25 cellular contexts compared by ENCODE assay signal in the genomic region with DNA sequence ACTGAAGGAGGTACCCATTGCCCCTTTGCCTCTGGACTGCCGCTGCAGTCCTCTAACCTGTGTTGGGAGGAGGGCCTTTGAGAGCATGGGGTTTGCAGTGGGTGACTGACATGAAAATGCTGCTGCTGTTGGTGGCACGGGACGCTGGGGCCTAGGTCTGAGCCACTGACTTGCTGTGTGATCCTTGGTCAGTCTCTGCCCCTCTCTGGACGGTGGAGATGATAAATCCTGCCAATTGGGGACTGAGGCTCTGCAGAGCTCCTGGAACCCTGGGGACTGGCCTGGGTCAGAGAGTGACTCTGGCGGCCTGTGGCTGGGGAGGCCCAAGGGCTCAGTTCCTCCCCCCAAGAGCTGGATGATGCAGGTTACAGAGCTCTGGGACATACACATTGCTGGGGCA. TPM values are rescaled to one million over a fixed set of nuclear protein-coding genes. Genes with fewer than 3 reads are reported as not detected.
DNase-seq lines count a peak whose midpoint lies in the region; ATAC-seq, FAIRE-seq and TF ChIP-seq lines count a peak whose summit lies in the region.
"Had no signal": no experiment of that assay in that cellular context is flagged by ENCODE, and none has a peak within 500 bp of the region (broad histone marks: within the 10 kb centered on the region; RNA-seq: fewer than 3 reads in every experiment).

No MANE protein-coding gene starts in this region.

- TF ChIP-seq RAD21 in K562 (CRISPR knock-in tag; conservative IDR thresholded peaks at IDR 0.05 in 1 of 2, IDR thresholded peaks at IDR 0.05 in 1 of 2), result no peak

- no peak for FAIRE-seq in K562 (lab: Jason Lieb, UNC)
- FAIRE-seq: A204.1, GM12892, H1, HTR-8/SVneo had no signal

- no peak for TF ChIP-seq POLR2A in K562 (conservative IDR thresholded peaks at IDR 0.05)
- no peak for TF ChIP-seq POLR2A in stomach (IDR thresholded peaks at IDR 0.05)

- ATAC-seq in K562, result no peak
- ATAC-seq in HG03354 (IDR thresholded peaks at IDR 0.05; ENCODE audit: poor library complexity, severe bottlenecking, unreplicated experiment), result no peak
- ATAC-seq in Right ventricle myocardium inferior, result no peak

- H3K9me1 ChIP-seq in K562 (ENCODE audit: control insufficient read depth, insufficient read depth, low read length), result no peaks in the 10 kb centered on the region

- H3K9me3 ChIP-seq in K562 (replicated peaks; ENCODE audit: control insufficient read depth, insufficient read depth, low read depth, low read length) (no peaks in the 10 kb centered on the region), stomach (no peaks in the 10 kb centered on the region)
- H3K9me3 ChIP-seq: Caco-2, HAP-1 had no signal

- no peaks in the 10 kb centered on the region for H3K79me2 ChIP-seq in K562 (ENCODE audit: control insufficient read depth, insufficient read depth, low read length)

- H3K4me1 ChIP-seq in K562 (replicated peaks in 1 of 2; ENCODE audit: control insufficient read depth in 2 of 2, insufficient read depth in 2 of 2, low read length in 2 of 2) (peaks cover 3 to 29% of the 10 kb centered on the region in 2 experiments; a peak in 3 of 5 replicates), stomach (no peaks in the 10 kb centered on the region)
- H3K4me1 ChIP-seq: Caco-2, HAP-1 had no signal

- H3K4me3 ChIP-seq in K562, result no peak overlapping the region
- H3K4me3 ChIP-seq in stomach, result no peak overlapping the region
- H3K4me3 ChIP-seq: HAP-1 had no signal

- no peak overlapping the region for H3K4me2 ChIP-seq in K562 (ENCODE audit: insufficient read depth, low read length)

- CTCF ChIA-PET in K562 (lab: Yijun Ruan, JAX; ENCODE audit: low intra/inter-chr PET ratio), result no interaction called here

- TF ChIP-seq CTCF in GM13977 (IDR thresholded peaks at IDR 0.05; ENCODE audit: extremely low read depth, insufficient read depth, missing control alignments) (no peak), K562 (IDR thresholded peaks at IDR 0.05 in 2 of 3, conservative IDR thresholded peaks at IDR 0.05 in 1 of 3; ENCODE audit: insufficient read depth in 2 of 3, low read depth in 1 of 3, low read length in 3 of 3) (no peak), stomach (IDR thresholded peaks at IDR 0.05) (no peak)

- intact Hi-C loops in K562 (cut with micrococcal nuclease) (no loop called here), stomach (cut with DNase I; ENCODE audit: low total_unique reads) (no loop called here), Right ventricle myocardium inferior (cut with DNase I) (no loop called here)

- no peak overlapping the region for H2AFZ ChIP-seq in K562 (ENCODE audit: low read depth, low read length)

- POLR2A ChIA-PET in K562 (lab: Yijun Ruan, JAX), result no interaction called here

- H3K36me3 ChIP-seq in K562 (ENCODE audit: control insufficient read depth, insufficient read depth, low read length) (no peaks in the 10 kb centered on the region), stomach (no peaks in the 10 kb centered on the region)
- H3K36me3 ChIP-seq: HAP-1 had no signal

- 72% methylated on average over 5 of the region's 5 CpGs for WGBS in K562 (ENCODE audit: insufficient coverage, low coverage, missing lambda C conversion rate)
- 91 to 98% (median 96%) methylated on average over 4 to 5 of the region's 5 CpGs for WGBS in stomach, 5 donors

- BruUV-seq in K562 (replicated peaks; lab: Mats Ljungman, UMichigan), result no TSS peak

- H3K9ac ChIP-seq in K562 (ENCODE audit: insufficient read depth in 1 of 2, low read depth in 2 of 2, low read length in 2 of 2), result peak overlapping the region in 1 of 2 experiments; percentile 64; a peak in 2 of 4 replicates

- H3K27me3 ChIP-seq in K562 (ENCODE audit: control insufficient read depth in 2 of 2, insufficient read depth in 2 of 2, low read length in 2 of 2), result no peaks in the 10 kb centered on the region
- H3K27me3 ChIP-seq in stomach, result peaks cover 0 to 41% (median 5%) of the 10 kb centered on the region in 3 donors

- in situ Hi-C loops in GM13977 (cut with MboI; ENCODE audit: low pct_unique_long_range_greater_than_20kb, low sequenced_read_pairs, unreplicated experiment), result no loop called here
- in situ Hi-C loops in K562 (cut with MboI), result no loop called here

- TF ChIP-seq EP300 in K562 (IDR thresholded peaks at IDR 0.05; ENCODE audit: low read length) (no peak), stomach (IDR thresholded peaks at IDR 0.05) (no peak)

- H3K27ac ChIP-seq in K562 (ENCODE audit: extremely low read depth, low read depth, low read length) (no peak overlapping the region), stomach (no peak overlapping the region)
- H3K27ac ChIP-seq: C4-2B, HL-60 had no signal

- DNase-seq in GM03348 (ENCODE audit: low spot score) (peak; percentile 2), GM13977 (ENCODE audit: low spot score) (peak; percentile 19), K562 (ENCODE audit: extremely low read depth in 1 of 4, low spot score in 3 of 4) (peak in 1 of 4 experiments; percentile 11), stomach (no peak), NCI-H524 treated with DMSO at 0.1 percent for 48 hours (lab: John Stamatoyannopoulos, UW) (no peak), Right ventricle myocardium inferior (ENCODE audit: missing footprints) (no peak)
- DNase-seq: ACHN; AML-193; Caco-2; CD4-positive, alpha-beta T cell; DMS153; DMS79; GF-D8; Kasumi-1; KG1 had no signal

- no peaks in the 10 kb centered on the region for H4K20me1 ChIP-seq in K562 (replicated peaks; ENCODE audit: control insufficient read depth, insufficient read depth, low read length)

RNA-seq across cellular contexts. Expression of a gene that starts 6.1 kb away (rescaled TPM):
- total RNA-seq in K562 (2011; cell fraction: chromatin; rRNA removed; ENCODE audit: low replicate concordance), result not detected in 2 replicates
- total RNA-seq in K562 (2011; cell fraction: nucleolus; rRNA removed), result not detected in 2 replicates
- not detected in 2 replicates for total RNA-seq in K562 (2011; cell fraction: nucleoplasm; rRNA removed)
- total RNA-seq in K562 (2014; rRNA removed), result not detected in 2 replicates
- total RNA-seq in K562 (2014; rRNA removed; fragmentation: Illumina TruSeq; extraction: Trizol), result not detected in 2 replicates
- not detected in 2 replicates for total RNA-seq in K562 (2015; rRNA removed; fragmentation: Illumina TruSeq; extraction: Trizol)
- not detected in 2 replicates for total RNA-seq in K562 (2021)
- polyA plus RNA-seq in K562 (2011; rRNA removed), result not detected in 2 replicates
- not detected in 2 replicates for polyA plus RNA-seq in K562 (2011; cell fraction: cytosol; rRNA removed)
- polyA plus RNA-seq in K562 (2011; cell fraction: nucleus; rRNA removed), result not detected in 2 replicates
- polyA plus RNA-seq in K562 (2012), result not detected in 2 replicates
- not detected in 2 replicates for polyA plus RNA-seq in K562 (2014; fragmentation: Illumina TruSeq; extraction: Trizol)
- polyA plus RNA-seq in K562 (2014; fragmentation: Nextera tagmentation; extraction: Ambion mirVana), result not detected
- polyA plus RNA-seq in K562 (2014; rRNA removed), result not detected in 2 replicates
- not detected in 2 replicates for polyA minus RNA-seq in K562 (2011; rRNA and poly(A)+ RNA removed)
- polyA minus RNA-seq in K562 (2011; cell fraction: cytosol; rRNA and poly(A)+ RNA removed), result not detected in 2 replicates
- not detected in 2 replicates for polyA minus RNA-seq in K562 (2011; cell fraction: nucleus; rRNA and poly(A)+ RNA removed)
- not detected for total RNA-seq in stomach
- polyA plus RNA-seq in stomach, result not detected
- not detected for total RNA-seq in Right ventricle myocardium inferior
- total RNA-seq: Caco-2; CD4-positive, alpha-beta T cell had no signal
- polyA plus RNA-seq: BJ, IgD-negative memory B cell had no signal

RNA-seq across cellular contexts. Expression of a gene that starts 9.1 kb away (rescaled TPM):
- 0.14 and 0.23 TPM in 2 replicates for total RNA-seq in K562 (2011; cell fraction: chromatin; rRNA removed; ENCODE audit: low replicate concordance)
- total RNA-seq in K562 (2011; cell fraction: nucleolus; rRNA removed), result 0.17 and 0.26 TPM in 2 replicates
- 0.15 and 0.31 TPM in 2 replicates for total RNA-seq in K562 (2011; cell fraction: nucleoplasm; rRNA removed)
- total RNA-seq in K562 (2014; rRNA removed) (not detected in 2 replicates), K562 (2014; rRNA removed; fragmentation: Illumina TruSeq; extraction: Trizol) (under 0.01 and 0.03 TPM in 2 replicates), K562 (2015; rRNA removed; fragmentation: Illumina TruSeq; extraction: Trizol) (not detected in 2 replicates), K562 (2021) (not detected in 2 replicates), stomach (under 1 TPM in 1 of 5 donors, not detected in 4; under 0.01 TPM), Right ventricle myocardium inferior (2.1 TPM)
- polyA plus RNA-seq in K562 (2011; rRNA removed) (0.01 TPM in 1 of 2 replicates, not detected in the other), K562 (2014; fragmentation: Illumina TruSeq; extraction: Trizol) (not detected in 2 replicates), K562 (2014; fragmentation: Nextera tagmentation; extraction: Ambion mirVana) (not detected), K562 (2014; rRNA removed) (not detected in 2 replicates), stomach (under 1 TPM in 2 of 3 donors, not detected in 1; 0.10 to 0.15 TPM)
- polyA plus RNA-seq in K562 (2011; cell fraction: cytosol; rRNA removed), result 0.01 and 0.03 TPM in 2 replicates
- 0.04 TPM in 2 replicates for polyA plus RNA-seq in K562 (2011; cell fraction: nucleus; rRNA removed)
- 0.03 TPM in 1 of 2 replicates, not detected in the other for polyA plus RNA-seq in K562 (2012)
- polyA minus RNA-seq in K562 (2011; rRNA and poly(A)+ RNA removed), result not detected in 2 replicates
- not detected in 2 replicates for polyA minus RNA-seq in K562 (2011; cell fraction: cytosol; rRNA and poly(A)+ RNA removed)
- polyA minus RNA-seq in K562 (2011; cell fraction: nucleus; rRNA and poly(A)+ RNA removed), result 0.11 TPM in 1 of 2 replicates, not detected in the other
- polyA plus RNA-seq: BJ, IgD-negative memory B cell had no signal

RNA-seq across cellular contexts. Expression of a gene that starts 20.5 kb away (rescaled TPM):
- 0.56 and 0.97 TPM in 2 replicates for total RNA-seq in K562 (2011; cell fraction: chromatin; rRNA removed; ENCODE audit: low replicate concordance)
- 2.9 and 3.0 TPM in 2 replicates for total RNA-seq in K562 (2011; cell fraction: nucleolus; rRNA removed)
- 1.1 and 1.4 TPM in 2 replicates for total RNA-seq in K562 (2011; cell fraction: nucleoplasm; rRNA removed)
- total RNA-seq in K562 (2014; rRNA removed), result 27.7 and 30.4 TPM in 2 replicates
- 3.6 and 4.5 TPM in 2 replicates for total RNA-seq in K562 (2014; rRNA removed; fragmentation: Illumina TruSeq; extraction: Trizol)
- 22.9 and 24.3 TPM in 2 replicates for total RNA-seq in K562 (2015; rRNA removed; fragmentation: Illumina TruSeq; extraction: Trizol)
- total RNA-seq in K562 (2021), result 15.4 and 16.5 TPM in 2 replicates
- 4.1 and 33.8 TPM in 2 replicates for polyA plus RNA-seq in K562 (2011; rRNA removed)
- 21.4 and 58.6 TPM in 2 replicates for polyA plus RNA-seq in K562 (2011; cell fraction: cytosol; rRNA removed)
- 5.5 and 35.3 TPM in 2 replicates for polyA plus RNA-seq in K562 (2011; cell fraction: nucleus; rRNA removed)
- 35.1 and 67.9 TPM in 2 replicates for polyA plus RNA-seq in K562 (2012)
- polyA plus RNA-seq in K562 (2014; fragmentation: Illumina TruSeq; extraction: Trizol), result 6.0 and 6.8 TPM in 2 replicates
- polyA plus RNA-seq in K562 (2014; fragmentation: Nextera tagmentation; extraction: Ambion mirVana), result 1 to 10 TPM; 1.3 to 1.6 TPM
- 25.6 and 28.4 TPM in 2 replicates for polyA plus RNA-seq in K562 (2014; rRNA removed)
- 1.2 and 5.5 TPM in 2 replicates for polyA minus RNA-seq in K562 (2011; rRNA and poly(A)+ RNA removed)
- polyA minus RNA-seq in K562 (2011; cell fraction: cytosol; rRNA and poly(A)+ RNA removed), result 2.9 and 23.3 TPM in 2 replicates
- 1.3 and 10.3 TPM in 2 replicates for polyA minus RNA-seq in K562 (2011; cell fraction: nucleus; rRNA and poly(A)+ RNA removed)
- 100 to 1,000 TPM in 1 of 5 donors, 10 to 100 TPM in 4; 10.5 to 484 (median 29.8) TPM for total RNA-seq in stomach
- 10 to 100 TPM; 35.7 to 64.9 (median 49.9) TPM for polyA plus RNA-seq in stomach
- 9.1 TPM for total RNA-seq in Right ventricle myocardium inferior

RNA-seq across cellular contexts. Expression of a gene that starts 36.7 kb away (rescaled TPM):
- total RNA-seq in K562 (2011; cell fraction: chromatin; rRNA removed; ENCODE audit: low replicate concordance), result 0.86 and 2.0 TPM in 2 replicates
- total RNA-seq in K562 (2011; cell fraction: nucleolus; rRNA removed), result 0.92 and 1.2 TPM in 2 replicates
- total RNA-seq in K562 (2011; cell fraction: nucleoplasm; rRNA removed), result 0.53 and 0.73 TPM in 2 replicates
- total RNA-seq in K562 (2014; rRNA removed) (0.29 and 0.50 TPM in 2 replicates), K562 (2014; rRNA removed; fragmentation: Illumina TruSeq; extraction: Trizol) (0.25 and 0.35 TPM in 2 replicates), K562 (2015; rRNA removed; fragmentation: Illumina TruSeq; extraction: Trizol) (1.6 TPM in 2 replicates), K562 (2021) (0.98 and 1.3 TPM in 2 replicates), stomach (100 to 1,000 TPM in 2 of 5 donors, 1 to 10 TPM in 3; 1.8 to 145 (median 7.2) TPM), Right ventricle myocardium inferior (10.4 TPM)
- polyA plus RNA-seq in K562 (2011; rRNA removed) (0.32 and 0.99 TPM in 2 replicates), K562 (2014; fragmentation: Illumina TruSeq; extraction: Trizol) (0.27 and 0.53 TPM in 2 replicates), K562 (2014; fragmentation: Nextera tagmentation; extraction: Ambion mirVana) (under 1 TPM; 0.01 to 0.03 TPM), K562 (2014; rRNA removed) (0.66 and 1.2 TPM in 2 replicates), stomach (1 to 10 TPM; 1.2 to 3.8 (median 2.6) TPM)
- 0.64 and 0.99 TPM in 2 replicates for polyA plus RNA-seq in K562 (2011; cell fraction: cytosol; rRNA removed)
- 2.0 and 3.3 TPM in 2 replicates for polyA plus RNA-seq in K562 (2011; cell fraction: nucleus; rRNA removed)
- polyA plus RNA-seq in K562 (2012), result 1.7 and 5.3 TPM in 2 replicates
- 0.28 and 1.3 TPM in 2 replicates for polyA minus RNA-seq in K562 (2011; rRNA and poly(A)+ RNA removed)
- polyA minus RNA-seq in K562 (2011; cell fraction: cytosol; rRNA and poly(A)+ RNA removed), result 0.64 and 1.4 TPM in 2 replicates
- 0.67 and 2.2 TPM in 2 replicates for polyA minus RNA-seq in K562 (2011; cell fraction: nucleus; rRNA and poly(A)+ RNA removed)
- total RNA-seq: Caco-2 had no signal
- polyA plus RNA-seq: BJ had no signal

RNA-seq across cellular contexts. Expression of a gene that starts 43.1 kb away (rescaled TPM):
- total RNA-seq in K562 (2011; cell fraction: chromatin; rRNA removed; ENCODE audit: low replicate concordance), result 999 and 1,269 TPM in 2 replicates
- 423 and 458 TPM in 2 replicates for total RNA-seq in K562 (2011; cell fraction: nucleolus; rRNA removed)
- 715 and 1,004 TPM in 2 replicates for total RNA-seq in K562 (2011; cell fraction: nucleoplasm; rRNA removed)
- total RNA-seq in K562 (2014; rRNA removed) (64.1 and 78.7 TPM in 2 replicates), K562 (2014; rRNA removed; fragmentation: Illumina TruSeq; extraction: Trizol) (74.7 and 94.2 TPM in 2 replicates), K562 (2015; rRNA removed; fragmentation: Illumina TruSeq; extraction: Trizol) (87.2 and 107 TPM in 2 replicates), K562 (2021) (492 and 570 TPM in 2 replicates), stomach (100 to 1,000 TPM in 2 of 5 donors, 10 to 100 TPM in 3; 41.1 to 133 (median 60.3) TPM), Right ventricle myocardium inferior (86.8 TPM)
- polyA plus RNA-seq in K562 (2011; rRNA removed) (205 and 240 TPM in 2 replicates), K562 (2014; fragmentation: Illumina TruSeq; extraction: Trizol) (370 and 458 TPM in 2 replicates), K562 (2014; fragmentation: Nextera tagmentation; extraction: Ambion mirVana) (10 to 100 TPM; 43.9 to 59.5 TPM), K562 (2014; rRNA removed) (501 and 575 TPM in 2 replicates), stomach (100 to 1,000 TPM; 130 to 175 (median 135) TPM)
- 204 and 212 TPM in 2 replicates for polyA plus RNA-seq in K562 (2011; cell fraction: cytosol; rRNA removed)
- polyA plus RNA-seq in K562 (2011; cell fraction: nucleus; rRNA removed), result 500 and 575 TPM in 2 replicates
- 447 and 1,379 TPM in 2 replicates for polyA plus RNA-seq in K562 (2012)
- polyA minus RNA-seq in K562 (2011; rRNA and poly(A)+ RNA removed), result 120 and 138 TPM in 2 replicates
- 244 and 341 TPM in 2 replicates for polyA minus RNA-seq in K562 (2011; cell fraction: cytosol; rRNA and poly(A)+ RNA removed)
- polyA minus RNA-seq in K562 (2011; cell fraction: nucleus; rRNA and poly(A)+ RNA removed), result 188 and 261 TPM in 2 replicates

Comparison
In these comparisons a context has a peak if more than half of its experiments do, and no peak if none do; other contexts are left out.
1. DNase-seq: peak in GM03348 (single experiment) and GM13977 (single experiment); none in stomach (single experiment), NCI-H524 treated with DMSO at 0.1 percent for 48 hours (single experiment) and Right ventricle myocardium inferior (single experiment).